Comparison of ENCODE assay signal across 17 cellular contexts in genomic region chr9:8831568-8831967, GRCh38.
DNase-seq lines count a peak whose midpoint lies in the region; ATAC-seq, FAIRE-seq and TF ChIP-seq lines count a peak whose summit lies in the region.
"Had no signal": no experiment of that assay in that cellular context is flagged by ENCODE, and none has a peak within 500 bp of the region (broad histone marks: within the 10 kb centered on the region; RNA-seq: fewer than 3 reads in every experiment).

No MANE protein-coding gene starts in this region.

- dilution Hi-C loops in endothelial cell of umbilical vein (cut with MboI; ENCODE audit: extremely low pct_ligation_motif_present, low sequenced_read_pairs): no loop called here

- TF ChIP-seq CTCF in liver (IDR thresholded peaks at IDR 0.05; ENCODE audit: low read depth, low read length, missing input control): no peak
- no peak for TF ChIP-seq CTCF in HepG2 (CRISPR knock-in tag; IDR thresholded peaks at IDR 0.05)
- no peak for TF ChIP-seq CTCF in endothelial cell of umbilical vein (IDR thresholded peaks at IDR 0.05; ENCODE audit: extremely low read depth in 1 of 2, insufficient read depth in 1 of 2, low read depth in 1 of 2, low read length in 2 of 2)
- no peak for TF ChIP-seq CTCF in right lobe of liver (IDR thresholded peaks at IDR 0.05)
- no peak for TF ChIP-seq CTCF in smooth muscle cell (IDR thresholded peaks at IDR 0.05; ENCODE audit: borderline replicate concordance, insufficient read depth, poor library complexity, severe bottlenecking)

- no peaks in the 10 kb centered on the region for H3K27me3 ChIP-seq in liver (ENCODE audit: control insufficient read depth in 4 of 4, insufficient read depth in 4 of 4, low read length in 3 of 4)
- H3K27me3 ChIP-seq in HepG2 (ENCODE audit: control insufficient read depth in 1 of 2, insufficient read depth in 2 of 2, low read length in 2 of 2): no peaks in the 10 kb centered on the region
- H3K27me3 ChIP-seq in endothelial cell of umbilical vein (ENCODE audit: control insufficient read depth in 2 of 2, insufficient read depth in 2 of 2, low read length in 2 of 2): no peaks in the 10 kb centered on the region
- H3K27me3 ChIP-seq in right lobe of liver: no peaks in the 10 kb centered on the region
- H3K27me3 ChIP-seq in smooth muscle cell (ENCODE audit: low read depth): no peaks in the 10 kb centered on the region
- H3K27me3 ChIP-seq: BLaER1 had no signal

- CTCF ChIA-PET in HepG2 (lab: Yijun Ruan, JAX; ENCODE audit: low intra/inter-chr PET ratio, low total read pairs): no interaction called here
- CTCF ChIA-PET in endothelial cell of umbilical vein (lab: Charles Lee): interaction anchor here (0.7 kb wide), 1 partner anchor 83 kb away, joined by 3 read pairs; no protein-coding TSS in a partner anchor

- no peaks in the 10 kb centered on the region for H3K9me1 ChIP-seq in endothelial cell of umbilical vein (replicated peaks; ENCODE audit: control insufficient read depth, extremely low read depth, insufficient read depth, low read length)

- DNase-seq in HepG2 (ENCODE audit: low spot score) (no peak), endothelial cell of umbilical vein (ENCODE audit: low read depth, low spot score) (no peak), right lobe of liver (no peak), smooth muscle cell (lab: John Stamatoyannopoulos, UW; ENCODE audit: unreplicated experiment) (no peak), iPS-NIHi11 (ENCODE audit: low spot score) (no peak), NCI-H510A (lab: John Stamatoyannopoulos, UW) (no peak)
- DNase-seq: CD4-positive, alpha-beta memory T cell; DMS79 treated with DMSO at 0.1 percent for 48 hours; GF-D8; GOT3; H7 had no signal

- no peak for ATAC-seq in HepG2
- peak in 3 of 4 donors; percentile 26 to 80 (median 58) for ATAC-seq in right lobe of liver
- ATAC-seq in HG02678 (IDR thresholded peaks at IDR 0.05; ENCODE audit: unreplicated experiment): no peak
- ATAC-seq: HCT116 had no signal

- intact Hi-C loops in HepG2 (cut with micrococcal nuclease; ENCODE audit: unreplicated experiment): no loop called here
- intact Hi-C loops in endothelial cell of umbilical vein (cut with micrococcal nuclease): no loop called here
- intact Hi-C loops in right lobe of liver (cut with DNase I): no loop called here

- H3K9ac ChIP-seq in liver (ENCODE audit: low read depth in 1 of 2, low read length in 2 of 2): peak overlapping the region in 1 of 2 donors; percentile 33
- H3K9ac ChIP-seq in HepG2 (ENCODE audit: insufficient read depth, low read depth, low read length): no peak overlapping the region
- no peak overlapping the region for H3K9ac ChIP-seq in endothelial cell of umbilical vein (replicated peaks; ENCODE audit: extremely low read depth, insufficient read depth, low read length)
- H3K9ac ChIP-seq in smooth muscle cell (ENCODE audit: low read depth): no peak overlapping the region
- H3K9ac ChIP-seq: BLaER1 had no signal

- WGBS in liver: 28% methylated on average over 2 of the region's 2 CpGs
- 0% methylated on average over 2 of the region's 2 CpGs for WGBS in HepG2 (ENCODE audit: low lambda C conversion rate)
- 20% methylated on average over 2 of the region's 2 CpGs for WGBS in right lobe of liver (ENCODE audit: insufficient coverage, low coverage, low lambda C conversion rate, missing lambda C conversion rate)
- 48% methylated on average over 2 of the region's 2 CpGs for WGBS in smooth muscle cell (ENCODE audit: low lambda C conversion rate)

- H3F3A ChIP-seq in smooth muscle cell (ENCODE audit: low read depth): no peaks in the 10 kb centered on the region

- POLR2A ChIA-PET in HepG2 (lab: Yijun Ruan, JAX) (no interaction called here), endothelial cell of umbilical vein (lab: Charles Lee) (no interaction called here)

- H3K4me3 ChIP-seq in liver (ENCODE audit: low read depth in 1 of 3, low read length in 3 of 3): no peak overlapping the region
- H3K4me3 ChIP-seq in HepG2 (replicated peaks in 1 of 3; ENCODE audit: insufficient read depth in 1 of 3, low read depth in 2 of 3, low read length in 3 of 3): no peak overlapping the region
- H3K4me3 ChIP-seq in endothelial cell of umbilical vein (replicated peaks in 1 of 3; ENCODE audit: insufficient read depth in 1 of 3, low read depth in 1 of 3, low read length in 3 of 3): no peak overlapping the region
- H3K4me3 ChIP-seq in right lobe of liver: no peak overlapping the region
- no peak overlapping the region for H3K4me3 ChIP-seq in smooth muscle cell
- H3K4me3 ChIP-seq: BLaER1 had no signal

- no peak for FAIRE-seq in HepG2 (lab: Jason Lieb, UNC)
- peak; percentile 26 for FAIRE-seq in endothelial cell of umbilical vein (lab: Jason Lieb, UNC)
- FAIRE-seq: HTR-8/SVneo had no signal

- TF ChIP-seq POLR2A in HepG2 (IDR thresholded peaks at IDR 0.05; ENCODE audit: insufficient read depth in 1 of 2, low read depth in 2 of 2, low read length in 2 of 2): no peak
- TF ChIP-seq POLR2A in endothelial cell of umbilical vein (IDR thresholded peaks at IDR 0.05; ENCODE audit: low read depth, low read length): no peak
- TF ChIP-seq POLR2A in right lobe of liver (IDR thresholded peaks at IDR 0.05): no peak

- TF ChIP-seq RAD21 in liver (IDR thresholded peaks at IDR 0.05) (no peak), HepG2 (CRISPR knock-in tag; IDR thresholded peaks at IDR 0.05) (no peak)

- H3K9me3 ChIP-seq in liver (ENCODE audit: control insufficient read depth in 4 of 4, low read length in 3 of 4) (no peaks in the 10 kb centered on the region), HepG2 (ENCODE audit: low read length) (no peaks in the 10 kb centered on the region), endothelial cell of umbilical vein (replicated peaks; ENCODE audit: control insufficient read depth, insufficient read depth, low read length) (no peaks in the 10 kb centered on the region), right lobe of liver (no peaks in the 10 kb centered on the region), smooth muscle cell (replicated peaks; ENCODE audit: low read depth) (no peaks in the 10 kb centered on the region)
- H3K9me3 ChIP-seq: BLaER1 had no signal

- H4K20me1 ChIP-seq in HepG2 (ENCODE audit: insufficient read depth, low read length) (no peaks in the 10 kb centered on the region), endothelial cell of umbilical vein (replicated peaks; ENCODE audit: control insufficient read depth, extremely low read depth, insufficient read depth, low read length) (no peaks in the 10 kb centered on the region), smooth muscle cell (ENCODE audit: low read depth) (no peaks in the 10 kb centered on the region)
- H4K20me1 ChIP-seq: BLaER1 had no signal

- in situ Hi-C loops in HepG2 (cut with HindIII; ENCODE audit: extremely low pct_ligation_motif_present, low pct_unique_long_range_greater_than_20kb): no loop called here

- no peak overlapping the region for H3K4me2 ChIP-seq in HepG2 (ENCODE audit: low read depth, low read length)
- H3K4me2 ChIP-seq in endothelial cell of umbilical vein (ENCODE audit: insufficient read depth, low read length): no peak overlapping the region
- peak overlapping the region; percentile 61 for H3K4me2 ChIP-seq in smooth muscle cell

- H3K36me3 ChIP-seq in liver (ENCODE audit: control insufficient read depth in 4 of 4, insufficient read depth in 3 of 4, low read depth in 1 of 4, low read length in 3 of 4) (no peaks in the 10 kb centered on the region), HepG2 (replicated peaks in 1 of 2; ENCODE audit: control insufficient read depth in 1 of 2, insufficient read depth in 2 of 2, low read length in 2 of 2) (no peaks in the 10 kb centered on the region), endothelial cell of umbilical vein (ENCODE audit: control insufficient read depth in 2 of 2, extremely low read depth in 1 of 2, insufficient read depth in 2 of 2, low read length in 2 of 2) (no peaks in the 10 kb centered on the region), right lobe of liver (no peaks in the 10 kb centered on the region), smooth muscle cell (ENCODE audit: low read depth) (no peaks in the 10 kb centered on the region)
- H3K36me3 ChIP-seq: BLaER1 had no signal

- BruUV-seq in HepG2 (replicated peaks; lab: Mats Ljungman, UMichigan) (no TSS peak), endothelial cell of umbilical vein (replicated peaks; lab: Mats Ljungman, UMichigan) (no TSS peak)

- no peaks in the 10 kb centered on the region for H3K79me2 ChIP-seq in HepG2 (ENCODE audit: insufficient read depth, low read length)
- no peaks in the 10 kb centered on the region for H3K79me2 ChIP-seq in endothelial cell of umbilical vein (ENCODE audit: control insufficient read depth, insufficient read depth, low read length)
- peaks cover 29% of the 10 kb centered on the region for H3K79me2 ChIP-seq in smooth muscle cell (ENCODE audit: low read depth)

- H3K27ac ChIP-seq in liver (ENCODE audit: low read depth in 1 of 2, low read length in 2 of 2) (no peak overlapping the region), HepG2 (ENCODE audit: extremely low read length, insufficient read depth, low read length) (no peak overlapping the region), endothelial cell of umbilical vein (ENCODE audit: insufficient read depth, low read depth, low read length) (no peak overlapping the region), right lobe of liver (no peak overlapping the region), smooth muscle cell (ENCODE audit: low read depth) (no peak overlapping the region)
- H3K27ac ChIP-seq: 22Rv1, BLaER1 had no signal

- no peak for TF ChIP-seq EP300 in HepG2 (IDR thresholded peaks at IDR 0.05; ENCODE audit: low read depth in 2 of 2, low read length in 2 of 2)
- no peak for TF ChIP-seq EP300 in HepG2 (CRISPR knock-in tag; IDR thresholded peaks at IDR 0.05; ENCODE audit: borderline replicate concordance)

- H3K4me1 ChIP-seq in liver (ENCODE audit: control insufficient read depth in 4 of 4, insufficient read depth in 4 of 4, low read length in 3 of 4) (peaks cover 0 to 3% (median 0%) of the 10 kb centered on the region in 4 donors), HepG2 (ENCODE audit: insufficient read depth, low read length) (no peaks in the 10 kb centered on the region), endothelial cell of umbilical vein (ENCODE audit: control insufficient read depth, extremely low read depth, insufficient read depth, low read length) (no peaks in the 10 kb centered on the region), right lobe of liver (no peaks in the 10 kb centered on the region), smooth muscle cell (ENCODE audit: low read depth) (peaks cover 8% of the 10 kb centered on the region)
- H3K4me1 ChIP-seq: BLaER1 had no signal

- H2AFZ ChIP-seq in HepG2 (ENCODE audit: low read length): no peak overlapping the region
- H2AFZ ChIP-seq in endothelial cell of umbilical vein (ENCODE audit: low read depth, low read length): no peak overlapping the region
- H2AFZ ChIP-seq in smooth muscle cell (ENCODE audit: low read depth): no peak overlapping the region

TF ChIP-seq in liver, 16 proteins besides CTCF, POLR2A, EP300 and RAD21 (continues in another document):
- TF ChIP-seq HNF4A (conservative IDR thresholded peaks at IDR 0.05): no peak
- TF ChIP-seq FOXA2 (IDR thresholded peaks at IDR 0.05): peak; percentile 23

TF ChIP-seq in HepG2, 621 proteins besides CTCF, POLR2A, EP300 and RAD21 (continues in another document):
- no peak for TF ChIP-seq ZNF577 (CRISPR knock-in tag; IDR thresholded peaks at IDR 0.05; ENCODE audit: borderline replicate concordance, low read depth)

TF ChIP-seq in endothelial cell of umbilical vein, 7 proteins besides CTCF, POLR2A, EP300 and RAD21 (continues in another document):
- no peak for TF ChIP-seq EZH2 (IDR thresholded peaks at IDR 0.05; ENCODE audit: borderline replicate concordance, low read depth, low read length, severe bottlenecking)

Comparison
In these comparisons a context has a peak if more than half of its experiments do, and no peak if none do; other contexts are left out.
1. ATAC-seq: peak in right lobe of liver (3 of 4); none in HepG2 (single experiment) and HG02678 (single experiment).